ENCODE assay signal across 9 cellular contexts in genomic region chr2:65722028-65722427, GRCh38.
DNase-seq lines count a peak whose midpoint lies in the region; ATAC-seq and TF ChIP-seq lines count a peak whose summit lies in the region.
"Had no signal": no experiment of that assay in that cellular context is flagged by ENCODE, and none has a peak within 500 bp of the region (broad histone marks: within the 10 kb centered on the region; RNA-seq: fewer than 3 reads in every experiment).

No MANE protein-coding gene starts in this region.

- in situ Hi-C loops in gastrocnemius medialis (cut with MboI; ENCODE audit: low sequenced_read_pairs in 4 of 4), result no loop called here

- intact Hi-C loops in gastrocnemius medialis (cut with DNase I; ENCODE audit: low total_unique reads), result loop anchor here (5.0 kb wide), 1 partner anchor 80 kb away; no protein-coding TSS in a partner anchor

- peak; percentile 58 to 64 for ATAC-seq in gastrocnemius medialis
- ATAC-seq in GM19395 (IDR thresholded peaks at IDR 0.05; ENCODE audit: unreplicated experiment), result no peak
- ATAC-seq: activated CD8-positive, alpha-beta memory T cell treated with anti-CD3 and anti-CD28 coated beads, Interleukin-2, amount 10 ng/mL, durations not matched to agents 7 days and 5 days had no signal

- H3K4me1 ChIP-seq in hepatocyte (ENCODE audit: insufficient read depth), result no peaks in the 10 kb centered on the region
- H3K4me1 ChIP-seq in gastrocnemius medialis, result no peaks in the 10 kb centered on the region

- H3K9me3 ChIP-seq in hepatocyte (ENCODE audit: low read depth) (peaks cover 5% of the 10 kb centered on the region), gastrocnemius medialis (no peaks in the 10 kb centered on the region)

- TF ChIP-seq CTCF in hepatocyte (IDR thresholded peaks at IDR 0.05; ENCODE audit: poor library complexity) (peak; percentile 68), gastrocnemius medialis (IDR thresholded peaks at IDR 0.05 in 4 of 5, conservative IDR thresholded peaks at IDR 0.05 in 1 of 5) (peak in 3 of 5 experiments; percentile 15 to 33 (median 25))

- H3K27ac ChIP-seq in hepatocyte, result no peak overlapping the region
- no peak overlapping the region for H3K27ac ChIP-seq in gastrocnemius medialis

- H2AFZ ChIP-seq in hepatocyte, result no peak overlapping the region

- WGBS in hepatocyte (ENCODE audit: low lambda C conversion rate, missing lambda C conversion rate), result 49% methylated on average over 4 of the region's 4 CpGs

- no peak overlapping the region for H3K4me3 ChIP-seq in hepatocyte
- H3K4me3 ChIP-seq in gastrocnemius medialis, result no peak overlapping the region

- no peak overlapping the region for H3K4me2 ChIP-seq in hepatocyte

- H3K9me2 ChIP-seq in hepatocyte (replicated peaks; ENCODE audit: insufficient read depth), result no peaks in the 10 kb centered on the region

- no peaks in the 10 kb centered on the region for H4K20me1 ChIP-seq in hepatocyte (ENCODE audit: insufficient read depth, poor library complexity, severe bottlenecking)

- no peaks in the 10 kb centered on the region for H3K27me3 ChIP-seq in hepatocyte
- no peaks in the 10 kb centered on the region for H3K27me3 ChIP-seq in gastrocnemius medialis

- no peaks in the 10 kb centered on the region for H3K79me2 ChIP-seq in hepatocyte

- DNase-seq in HPDE6-E6E7 (ENCODE audit: extremely low spot score) (peak; percentile 45), SW480 (ENCODE audit: low spot score) (peak; percentile 38), hepatocyte (ENCODE audit: low spot score) (peak; percentile 80), gastrocnemius medialis (peak; percentile 11 to 24), COLO829 (ENCODE audit: low spot score) (no peak), NCI-H226 (no peak)
- DNase-seq: activated CD8-positive, alpha-beta memory T cell treated with anti-CD3 and anti-CD28 coated beads, Interleukin-2, amount 10 ng/mL, durations not matched to agents 7 days and 5 days; stimulated activated CD4-positive, alpha-beta T cell treated with anti-CD3 and anti-CD28 coated beads, Interleukin-4, amount 100 ng/mL, for 24 hours had no signal

- TF ChIP-seq POLR2A in gastrocnemius medialis (IDR thresholded peaks at IDR 0.05), result no peak

- H3K36me3 ChIP-seq in hepatocyte (replicated peaks; ENCODE audit: insufficient read depth, low read depth), result no peaks in the 10 kb centered on the region
- H3K36me3 ChIP-seq in gastrocnemius medialis, result no peaks in the 10 kb centered on the region

Comparison
In these comparisons a context has a peak if more than half of its experiments do, and no peak if none do; other contexts are left out.
1. DNase-seq: peak in HPDE6-E6E7 (single experiment), SW480 (single experiment), hepatocyte (single experiment) and gastrocnemius medialis (2 of 2); none in COLO829 (single experiment) and NCI-H226 (single experiment).